9 cellular contexts compared by ENCODE assay signal in the genomic region with DNA sequence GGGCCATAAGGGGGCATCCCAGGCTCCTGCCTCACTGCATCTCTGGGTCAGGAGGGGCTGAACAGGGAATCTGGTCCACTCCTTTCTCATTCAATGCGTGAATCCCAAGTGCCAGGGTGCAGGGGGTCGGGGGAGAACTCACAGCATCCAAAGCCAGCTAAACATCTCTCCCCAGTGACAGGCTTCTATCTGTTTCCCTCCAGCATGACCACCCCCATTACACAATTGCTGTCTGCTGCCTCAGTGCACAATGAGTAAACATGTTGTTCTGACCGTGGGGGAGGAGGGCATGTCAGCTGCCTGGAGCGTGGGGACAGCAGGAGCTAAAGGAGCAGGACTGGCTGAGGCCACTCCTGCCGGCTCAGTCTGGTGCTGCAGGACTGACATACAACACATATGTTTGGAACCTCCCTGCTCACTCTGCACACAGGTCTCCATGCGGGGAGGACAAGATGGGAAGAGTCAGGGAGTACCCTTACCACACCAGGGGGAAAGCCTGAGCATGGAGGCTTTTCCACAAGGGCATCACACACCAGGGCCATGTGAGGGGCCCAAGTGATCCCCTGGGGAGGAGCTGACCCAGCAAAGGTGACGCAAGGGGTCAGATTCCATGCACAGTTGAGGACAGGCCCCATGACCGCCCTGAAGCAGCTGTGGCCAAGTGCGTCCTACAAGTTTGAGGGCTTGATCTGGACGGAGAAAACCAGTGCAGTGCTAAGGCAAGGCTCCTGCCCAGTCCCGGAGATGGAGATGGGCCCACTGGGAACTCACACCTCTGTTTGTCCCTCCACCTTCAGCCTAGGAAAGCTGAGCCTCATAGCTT. TPM values are rescaled to one million over a fixed set of nuclear protein-coding genes. Genes with fewer than 3 reads are reported as not detected.
A peak's percentile ranks its signal among the peaks of the same experiment; 100 is the strongest.
DNase-seq lines count a peak whose midpoint lies in the region; ATAC-seq and TF ChIP-seq lines count a peak whose summit lies in the region.
"Had no signal": no experiment of that assay in that cellular context is flagged by ENCODE, and none has a peak within 500 bp of the region (broad histone marks: within the 10 kb centered on the region; RNA-seq: fewer than 3 reads in every experiment).

No MANE protein-coding gene starts in this region.

- peak overlapping the region; percentile 91 for H3K4me3 Mint-ChIP-seq in endothelial cell (ENCODE audit: unreplicated experiment)

- TF ChIP-seq CTCF in AG09309 (IDR thresholded peaks at IDR 0.05; ENCODE audit: control insufficient read depth, insufficient read depth, low read depth, low read length, missing control alignments): no peak
- TF ChIP-seq CTCF in endothelial cell (IDR thresholded peaks at IDR 0.05; ENCODE audit: unreplicated experiment): no peak

- no peaks in the 10 kb centered on the region for H3K79me2 ChIP-seq in Karpas-422 (ENCODE audit: low read length)

- H3K9ac ChIP-seq in muscle layer of colon (ENCODE audit: low read length) (peak overlapping the region; percentile 52), Karpas-422 (ENCODE audit: low read length) (no peak overlapping the region)

- peaks cover 39% of the 10 kb centered on the region for H3K4me1 Mint-ChIP-seq in endothelial cell (ENCODE audit: unreplicated experiment)

- H3K4me1 ChIP-seq in muscle layer of colon (ENCODE audit: insufficient read depth, low read length): peaks cover 72% of the 10 kb centered on the region
- peaks cover 30% of the 10 kb centered on the region for H3K4me1 ChIP-seq in Karpas-422 (ENCODE audit: low read length)

- H4K20me1 ChIP-seq in Karpas-422 (ENCODE audit: insufficient read depth, low read depth, low read length): 0 out of 2 replicates have a peak, but pooled peaks cover 9% of the 10 kb centered on the region

- peaks cover 15% of the 10 kb centered on the region for H3K27me3 Mint-ChIP-seq in endothelial cell (ENCODE audit: unreplicated experiment)
- H3K27me3 Mint-ChIP-seq: activated naive CD8-positive, alpha-beta T cell had no signal

- H3K27ac Mint-ChIP-seq in endothelial cell (ENCODE audit: unreplicated experiment): peak overlapping the region; percentile 42
- H3K27ac Mint-ChIP-seq: activated naive CD8-positive, alpha-beta T cell had no signal

- H3K36me3 ChIP-seq in muscle layer of colon (ENCODE audit: insufficient read depth, low read length) (peaks cover 3% of the 10 kb centered on the region), Karpas-422 (ENCODE audit: insufficient read depth, low read length) (no peaks in the 10 kb centered on the region)

- H3K9me3 ChIP-seq in muscle layer of colon (ENCODE audit: low read length): no peaks in the 10 kb centered on the region
- no peaks in the 10 kb centered on the region for H3K9me3 ChIP-seq in Karpas-422 (ENCODE audit: low read length)

- no peak overlapping the region for H2AFZ ChIP-seq in Karpas-422 (ENCODE audit: low read length)

- H3K27me3 ChIP-seq in muscle layer of colon (ENCODE audit: control insufficient read depth in 1 of 2, insufficient read depth in 2 of 2, low read length in 2 of 2) (no peaks in the 10 kb centered on the region), Karpas-422 (ENCODE audit: low read length) (no peaks in the 10 kb centered on the region)

- H3K9me3 Mint-ChIP-seq in endothelial cell (ENCODE audit: unreplicated experiment): no peaks in the 10 kb centered on the region

- H3K36me3 Mint-ChIP-seq in endothelial cell (ENCODE audit: low read depth, unreplicated experiment): peaks cover 11% of the 10 kb centered on the region
- H3K36me3 Mint-ChIP-seq: activated naive CD8-positive, alpha-beta T cell had no signal

- DNase-seq in AG09309 (ENCODE audit: low read depth): no peak
- DNase-seq in NAMALWA (ENCODE audit: low spot score): peak; percentile 59
- no peak for DNase-seq in endothelial cell (ENCODE audit: low spot score)
- no peak for DNase-seq in Karpas-422

- H3K9me2 ChIP-seq in Karpas-422 (replicated peaks; ENCODE audit: insufficient read depth, low read length): no peaks in the 10 kb centered on the region

- ATAC-seq in GM18502 (IDR thresholded peaks at IDR 0.05; ENCODE audit: poor library complexity, unreplicated experiment) (no peak), GM19035 (IDR thresholded peaks at IDR 0.05; ENCODE audit: unreplicated experiment) (no peak), HG03135 (IDR thresholded peaks at IDR 0.05; ENCODE audit: unreplicated experiment) (no peak)

- no peak overlapping the region for H3K4me2 ChIP-seq in Karpas-422 (ENCODE audit: low read depth, low read length, poor library complexity, severe bottlenecking)

- peak overlapping the region; percentile 77 for H3K4me3 ChIP-seq in AG09309 (ENCODE audit: control insufficient read depth, low read depth, low read length)
- H3K4me3 ChIP-seq in muscle layer of colon (ENCODE audit: low read depth in 1 of 2, low read length in 2 of 2): peak overlapping the region in 1 of 2 donors; percentile 64
- H3K4me3 ChIP-seq in Karpas-422 (ENCODE audit: low read length): no peak overlapping the region

- H3K27ac ChIP-seq in muscle layer of colon (ENCODE audit: low read depth, low read length): peak overlapping the region; percentile 97
- no peak overlapping the region for H3K27ac ChIP-seq in Karpas-422 (ENCODE audit: low read length)

RNA-seq across cellular contexts. Expression of a gene that starts 1.4 kb away (rescaled TPM):
- 112 TPM for total RNA-seq in endothelial cell (ENCODE audit: unreplicated experiment)
- 0.48 TPM in 1 of 2 replicates, not detected in the other for total RNA-seq in Karpas-422 (2014; rRNA removed; shearing (Covaris generic); ENCODE audit: low replicate concordance)

RNA-seq across cellular contexts. Expression of a gene that starts 27.9 kb away (rescaled TPM):
- total RNA-seq in endothelial cell (ENCODE audit: unreplicated experiment): 10.5 TPM
- 11.1 and 17.4 TPM in 2 replicates for total RNA-seq in Karpas-422 (2014; rRNA removed; shearing (Covaris generic); ENCODE audit: low replicate concordance)

RNA-seq across cellular contexts. Expression of a gene that starts 45.0 kb away (rescaled TPM):
- total RNA-seq in endothelial cell (ENCODE audit: unreplicated experiment): 629 TPM
- 549 and 718 TPM in 2 replicates for total RNA-seq in Karpas-422 (2014; rRNA removed; shearing (Covaris generic); ENCODE audit: low replicate concordance)

RNA-seq across cellular contexts. Expression of a gene that starts 46.2 kb away (rescaled TPM):
- 21.1 TPM for total RNA-seq in endothelial cell (ENCODE audit: unreplicated experiment)
- total RNA-seq in Karpas-422 (2014; rRNA removed; shearing (Covaris generic); ENCODE audit: low replicate concordance): 0.54 TPM in 1 of 2 replicates, not detected in the other

RNA-seq across cellular contexts. Expression of a gene that starts 52.0 kb away (rescaled TPM):
- total RNA-seq in endothelial cell (ENCODE audit: unreplicated experiment): not detected
- not detected in 2 replicates for total RNA-seq in Karpas-422 (2014; rRNA removed; shearing (Covaris generic); ENCODE audit: low replicate concordance)

Comparison
In these comparisons a context has a peak if more than half of its experiments do, and no peak if none do; other contexts are left out.
1. RNA of a gene that starts 1.4 kb away (total RNA-seq): 112 TPM in endothelial cell (single experiment); 0.48 TPM in Karpas-422; every median in the first group is over 10 times any median in the second.